16 cellular contexts compared by ENCODE assay signal in genomic region chr5:115813719-115814118, GRCh38. TPM values are rescaled to one million over a fixed set of nuclear protein-coding genes. Genes with fewer than 3 reads are reported as not detected.
DNase-seq lines count a peak whose midpoint lies in the region; ATAC-seq and TF ChIP-seq lines count a peak whose summit lies in the region.
"Had no signal": no experiment of that assay in that cellular context is flagged by ENCODE, and none has a peak within 500 bp of the region (broad histone marks: within the 10 kb centered on the region; RNA-seq: fewer than 3 reads in every experiment).

No MANE protein-coding gene starts in this region.

- no peaks in the 10 kb centered on the region for H3K4me1 ChIP-seq in DND-41 (ENCODE audit: insufficient read depth, low read length)
- H3K4me1 ChIP-seq in GM23338 (ENCODE audit: insufficient read depth) = peaks cover 14% of the 10 kb centered on the region
- H3K4me1 ChIP-seq in neural progenitor cell = peaks cover 22% of the 10 kb centered on the region
- H3K4me1 ChIP-seq: prostate gland had no signal

- DNase-seq in DND-41 = peak; percentile 9
- no peak for DNase-seq in GM23338 (ENCODE audit: low spot score)
- DNase-seq in neural progenitor cell (ENCODE audit: low spot score) = peak; percentile 2
- no peak for DNase-seq in NCI-H1105 (lab: John Stamatoyannopoulos, UW)
- DNase-seq in NCI-H2227 treated with DMSO at 0.1 percent for 48 hours (lab: John Stamatoyannopoulos, UW) = no peak
- DNase-seq: activated naive CD4-positive, alpha-beta T cell treated with Interleukin-2 at 50 U/mL for 16 hours; brain microvascular endothelial cell; cortex of kidney; naive thymus-derived CD8-positive, alpha-beta T cell; NCI-H2029; NCI-H446; thyroid gland had no signal

- no peak overlapping the region for H3K27ac ChIP-seq in DND-41 (ENCODE audit: low read length)
- H3K27ac ChIP-seq in GM23338 (ENCODE audit: low read depth) = no peak overlapping the region
- H3K27ac ChIP-seq in neural progenitor cell = no peak overlapping the region
- H3K27ac ChIP-seq: brain microvascular endothelial cell, prostate gland, RWPE1, thyroid gland had no signal

- H3K36me3 ChIP-seq in DND-41 (ENCODE audit: insufficient read depth, low read length) = no peaks in the 10 kb centered on the region
- 0 out of 2 replicates have a peak, but pooled peaks cover 5% of the 10 kb centered on the region for H3K36me3 ChIP-seq in GM23338 (ENCODE audit: insufficient read depth)
- no peaks in the 10 kb centered on the region for H3K36me3 ChIP-seq in neural progenitor cell
- H3K36me3 ChIP-seq: brain microvascular endothelial cell, prostate gland, thyroid gland had no signal

- no peak overlapping the region for H3K27ac Mint-ChIP-seq in GM23338
- H3K27ac Mint-ChIP-seq in brain = peak overlapping the region; percentile 6 to 93 (median 91)
- H3K27ac Mint-ChIP-seq in neural progenitor cell = no peak overlapping the region
- H3K27ac Mint-ChIP-seq: naive thymus-derived CD8-positive, alpha-beta T cell had no signal

- H3K79me2 ChIP-seq in DND-41 (ENCODE audit: insufficient read depth, low read length) (no peaks in the 10 kb centered on the region), GM23338 (replicated peaks; ENCODE audit: insufficient read depth) (peaks cover 9% of the 10 kb centered on the region; the same call in 1 of the 2 replicates), neural progenitor cell (ENCODE audit: low read depth) (no peaks in the 10 kb centered on the region)

- TF ChIP-seq CTCF in DND-41 (IDR thresholded peaks at IDR 0.05; ENCODE audit: borderline replicate concordance, extremely low read depth, low read length, poor library complexity, severe bottlenecking) = no peak
- no peak for TF ChIP-seq CTCF in GM23338 (conservative IDR thresholded peaks at IDR 0.05; ENCODE audit: low read depth in 2 of 2)
- no peak for TF ChIP-seq CTCF in brain (conservative IDR thresholded peaks at IDR 0.05)
- no peak for TF ChIP-seq CTCF in neural progenitor cell (IDR thresholded peaks at IDR 0.05)

- H3K4me1 Mint-ChIP-seq in GM23338 (peaks cover 28% of the 10 kb centered on the region), brain (peaks cover 78% of the 10 kb centered on the region), neural progenitor cell (peaks cover 33% of the 10 kb centered on the region)

- H4K20me1 ChIP-seq in DND-41 (ENCODE audit: insufficient read depth, low read length) (no peaks in the 10 kb centered on the region), GM23338 (replicated peaks; ENCODE audit: insufficient read depth) (0 out of 2 replicates have a peak, but pooled peaks cover 3% of the 10 kb centered on the region), neural progenitor cell (ENCODE audit: low read depth) (peaks cover 17% of the 10 kb centered on the region)

- H3K27me3 ChIP-seq in DND-41 (ENCODE audit: insufficient read depth, low read length, poor library complexity) (peaks cover 2% of the 10 kb centered on the region), GM23338 (ENCODE audit: insufficient read depth) (peaks cover 26% of the 10 kb centered on the region), neural progenitor cell (peaks cover 34% of the 10 kb centered on the region)
- H3K27me3 ChIP-seq: brain microvascular endothelial cell, thyroid gland had no signal

- H3K27me3 Mint-ChIP-seq in GM23338 (ENCODE audit: insufficient read depth, low read depth, poor library complexity) (peaks cover 22% of the 10 kb centered on the region), brain (peaks cover 19% of the 10 kb centered on the region), neural progenitor cell (ENCODE audit: insufficient read depth, low read depth) (peaks cover 2% of the 10 kb centered on the region)

- H3F3A ChIP-seq in GM23338 (replicated peaks; ENCODE audit: low read depth) = no peaks in the 10 kb centered on the region
- peaks cover 10% of the 10 kb centered on the region for H3F3A ChIP-seq in neural progenitor cell (ENCODE audit: low read depth)

- H3K9me3 ChIP-seq in DND-41 (ENCODE audit: insufficient read depth, low read length, severe bottlenecking) (no peaks in the 10 kb centered on the region), neural progenitor cell (ENCODE audit: low read depth) (no peaks in the 10 kb centered on the region)
- H3K9me3 ChIP-seq: prostate gland, thyroid gland had no signal

- peak; percentile 61 for ATAC-seq in DND-41 (ENCODE audit: insufficient read depth, low read depth)
- no peak for ATAC-seq in GM23338
- no peak for ATAC-seq in GM18870 (IDR thresholded peaks at IDR 0.05; ENCODE audit: unreplicated experiment)

- peaks cover 6% of the 10 kb centered on the region; the same call in 2 of the 3 replicates for H3K36me3 Mint-ChIP-seq in GM23338 (ENCODE audit: low read depth)
- H3K36me3 Mint-ChIP-seq in brain = peaks cover 45% of the 10 kb centered on the region
- peaks cover 28% of the 10 kb centered on the region for H3K36me3 Mint-ChIP-seq in neural progenitor cell
- H3K36me3 Mint-ChIP-seq: naive thymus-derived CD8-positive, alpha-beta T cell had no signal

- no peak overlapping the region for H2AFZ ChIP-seq in DND-41 (ENCODE audit: low read depth, low read length)
- no peak overlapping the region for H2AFZ ChIP-seq in GM23338
- no peak overlapping the region for H2AFZ ChIP-seq in neural progenitor cell (replicated peaks)

- no peak overlapping the region; the same call in 2 of the 3 replicates for H3K4me3 Mint-ChIP-seq in GM23338
- H3K4me3 Mint-ChIP-seq in brain = peak overlapping the region; percentile 85 to 97 (median 91)
- H3K4me3 Mint-ChIP-seq in neural progenitor cell = peak overlapping the region; percentile 52
- H3K4me3 Mint-ChIP-seq: naive thymus-derived CD8-positive, alpha-beta T cell had no signal

- H3K4me3 ChIP-seq in DND-41 (ENCODE audit: low read depth in 1 of 2, low read length in 2 of 2) (no peak overlapping the region), GM23338 (no peak overlapping the region), neural progenitor cell (no peak overlapping the region)
- H3K4me3 ChIP-seq: prostate gland, thyroid gland had no signal

- no peak overlapping the region for H3K9ac ChIP-seq in DND-41 (ENCODE audit: low read depth, low read length)
- H3K9ac ChIP-seq in neural progenitor cell = no peak overlapping the region

- no peaks in the 10 kb centered on the region for H3K9me2 ChIP-seq in GM23338 (ENCODE audit: insufficient read depth)

- no peaks in the 10 kb centered on the region for H3K9me3 Mint-ChIP-seq in GM23338
- peaks cover 0 to 4% (median 0%) of the 10 kb centered on the region in 5 experiments for H3K9me3 Mint-ChIP-seq in brain
- H3K9me3 Mint-ChIP-seq in neural progenitor cell = no peaks in the 10 kb centered on the region
- H3K9me3 Mint-ChIP-seq: naive thymus-derived CD8-positive, alpha-beta T cell had no signal

- H3K4me2 ChIP-seq in DND-41 (ENCODE audit: insufficient read depth, low read length) = no peak overlapping the region
- 0 out of 2 replicates have a peak overlapping the region, but pooled peaks have one; percentile 88 for H3K4me2 ChIP-seq in GM23338
- peak overlapping the region; percentile 96 for H3K4me2 ChIP-seq in neural progenitor cell

TF ChIP-seq in GM23338, 12 proteins besides CTCF, POLR2A, EP300 and RAD21 (continues in another document):
- TF ChIP-seq JUNB (IDR thresholded peaks at IDR 0.05; ENCODE audit: unreplicated experiment) = no peak
- TF ChIP-seq EZH2phosphoT487 (IDR thresholded peaks at IDR 0.05; ENCODE audit: unreplicated experiment) = no peak

RNA-seq across cellular contexts. Expression of gene CDO1, which starts 2.7 kb away (rescaled TPM):
- total RNA-seq in GM23338 (2014; rRNA removed; shearing (Covaris generic)) = 21.2 and 29.2 TPM in 2 replicates
- polyA plus RNA-seq in GM23338 (2016; fragmentation: Nextera tagmentation; extraction: Ambion mirVana) = 22.7 and 24.5 TPM in 2 replicates
- 8.0 TPM for polyA plus RNA-seq in brain (ENCODE audit: insufficient read depth, low read depth, low replicate concordance)
- 18.4 and 21.9 TPM in 2 replicates for total RNA-seq in neural progenitor cell (ENCODE audit: low replicate concordance)
- total RNA-seq: naive thymus-derived CD8-positive, alpha-beta T cell had no signal
- polyA plus RNA-seq: naive thymus-derived CD8-positive, alpha-beta T cell had no signal

RNA-seq across cellular contexts. Expression of gene ATG12, which starts 27.6 kb away (rescaled TPM):
- 52.6 and 60.0 TPM in 2 replicates for total RNA-seq in GM23338 (2014; rRNA removed; shearing (Covaris generic))
- polyA plus RNA-seq in GM23338 (2016; fragmentation: Nextera tagmentation; extraction: Ambion mirVana) (92.5 and 109 TPM in 2 replicates), brain (ENCODE audit: insufficient read depth, low read depth, low replicate concordance) (18.3 TPM)
- 50.4 and 122 TPM in 2 replicates for total RNA-seq in neural progenitor cell (ENCODE audit: low replicate concordance)

RNA-seq across cellular contexts. Expression of gene AP3S1, which starts 28.0 kb away (rescaled TPM):
- total RNA-seq in GM23338 (2014; rRNA removed; shearing (Covaris generic)) = 232 and 321 TPM in 2 replicates
- 135 and 143 TPM in 2 replicates for polyA plus RNA-seq in GM23338 (2016; fragmentation: Nextera tagmentation; extraction: Ambion mirVana)
- 44.6 TPM for polyA plus RNA-seq in brain (ENCODE audit: insufficient read depth, low read depth, low replicate concordance)
- 139 and 157 TPM in 2 replicates for total RNA-seq in neural progenitor cell (ENCODE audit: low replicate concordance)

Comparison
In these comparisons a context has a peak if more than half of its experiments do, and no peak if none do; other contexts are left out.
1. DNase-seq: peak in DND-41 (single experiment) and neural progenitor cell (single experiment); none in GM23338 (single experiment), NCI-H1105 (single experiment) and NCI-H2227 treated with DMSO at 0.1 percent for 48 hours (single experiment).
2. H3K27ac Mint-ChIP-seq: peak in brain (5 of 5); none in GM23338 (single experiment) and neural progenitor cell (single experiment).